Comparison of ENCODE assay signal across 17 cellular contexts in genomic region chr11:4064278-4064955, GRCh38. TPM values are rescaled to one million over a fixed set of nuclear protein-coding genes. Genes with fewer than 3 reads are reported as not detected.
DNase-seq lines count a peak whose midpoint lies in the region; ATAC-seq and TF ChIP-seq lines count a peak whose summit lies in the region.
"Had no signal": no experiment of that assay in that cellular context is flagged by ENCODE, and none has a peak within 500 bp of the region (broad histone marks: within the 10 kb centered on the region; RNA-seq: fewer than 3 reads in every experiment).

No MANE protein-coding gene starts in this region.

- H3K9me3 ChIP-seq in gastroesophageal sphincter, result no peaks in the 10 kb centered on the region
- H3K9me3 ChIP-seq: testis had no signal

- H3K27me3 ChIP-seq in gastroesophageal sphincter, result no peaks in the 10 kb centered on the region
- H3K27me3 ChIP-seq: testis had no signal

- H3K36me3 Mint-ChIP-seq in activated naive CD4-positive, alpha-beta T cell treated with anti-CD3 and anti-CD28 coated beads for 36 hours (ENCODE audit: low read depth), result peaks cover 14% of the 10 kb centered on the region
- peaks cover 20% of the 10 kb centered on the region for H3K36me3 Mint-ChIP-seq in stimulated activated effector memory CD8-positive, alpha-beta T cell treated with anti-CD3 and anti-CD28 coated beads, Interleukin-12 subunit alpha, Interleukin-12 subunit beta, amount 100 ng/mL, for 72 hours

- no peak for TF ChIP-seq EP300 in gastroesophageal sphincter (IDR thresholded peaks at IDR 0.05)

- H3K4me1 Mint-ChIP-seq in activated naive CD4-positive, alpha-beta T cell treated with anti-CD3 and anti-CD28 coated beads for 36 hours (ENCODE audit: low read depth), result peaks cover 59% of the 10 kb centered on the region
- peaks cover 53% of the 10 kb centered on the region for H3K4me1 Mint-ChIP-seq in stimulated activated effector memory CD8-positive, alpha-beta T cell treated with anti-CD3 and anti-CD28 coated beads, Interleukin-12 subunit alpha, Interleukin-12 subunit beta, amount 100 ng/mL, for 72 hours

- WGBS in gastroesophageal sphincter (ENCODE audit: low coverage in 1 of 2), 2 donors, result no CpG with 5 or more reads among the region's 1 CpG

- no peak for TF ChIP-seq CTCF in gastroesophageal sphincter (IDR thresholded peaks at IDR 0.05)

- no peak for DNase-seq in activated naive CD4-positive, alpha-beta T cell treated with anti-CD3 and anti-CD28 coated beads for 36 hours
- DNase-seq in activated naive CD4-positive, alpha-beta T cell treated with Interleukin-2 at 50 U/mL for 16 hours, result no peak
- DNase-seq in SK-MEL-5 (ENCODE audit: low read depth, low spot score) (peak; percentile 19), GM19240 (ENCODE audit: insufficient read length, low spot score) (no peak), Ammon's horn (ENCODE audit: low spot score) (no peak), NCI-H510A treated with DMSO at 0.1 percent for 48 hours (lab: John Stamatoyannopoulos, UW) (no peak)
- DNase-seq in stimulated activated effector memory CD8-positive, alpha-beta T cell treated with anti-CD3 and anti-CD28 coated beads, Interleukin-12 subunit alpha, Interleukin-12 subunit beta, amount 100 ng/mL, for 72 hours (ENCODE audit: low spot score in 2 of 2), result no peak
- DNase-seq: activated effector memory CD4-positive, alpha-beta T cell treated with anti-CD3 and anti-CD28 coated beads, Interleukin-2, amount 50 U/mL, for 16 hours; GF-D8; GOT3; islet precursor cell; NCI-H1417 treated with DMSO at 0.1 percent for 48 hours; NCI-H2227 treated with DMSO at 0.1 percent for 48 hours; nucleus accumbens; stimulated activated CD4-positive, alpha-beta T cell treated with anti-CD3 and anti-CD28 coated beads, Interleukin-2, amount 100 ng/mL, for 48 hours; testis had no signal

- TF ChIP-seq POLR2A in gastroesophageal sphincter (IDR thresholded peaks at IDR 0.05), result no peak

- CTCF ChIA-PET in activated naive CD4-positive, alpha-beta T cell treated with anti-CD3 and anti-CD28 coated beads for 36 hours (lab: Charles Lee), result interaction anchor here (0.7 to 13.5 kb wide), 8 partner anchors 9 to 255 kb away, joined by 3 to 573 read pairs (median 3); partner anchors contain the start of genes RHOG and STIM1

- intact Hi-C loops in activated naive CD4-positive, alpha-beta T cell treated with anti-CD3 and anti-CD28 coated beads for 36 hours (cut with micrococcal nuclease), result no loop called here

- no peak overlapping the region for H3K4me3 Mint-ChIP-seq in activated naive CD4-positive, alpha-beta T cell treated with anti-CD3 and anti-CD28 coated beads for 36 hours
- H3K4me3 Mint-ChIP-seq in stimulated activated effector memory CD8-positive, alpha-beta T cell treated with anti-CD3 and anti-CD28 coated beads, Interleukin-12 subunit alpha, Interleukin-12 subunit beta, amount 100 ng/mL, for 72 hours, result no peak overlapping the region

- in situ Hi-C loops in SK-MEL-5 (cut with HindIII; ENCODE audit: low pct_unique_long_range_greater_than_20kb, low sequenced_read_pairs), result loop anchor here (25.0 kb wide), 1 partner anchor 202 kb away; the partner anchor contains the start of gene STIM1

- no peak for ATAC-seq in gastroesophageal sphincter
- ATAC-seq in stimulated activated effector memory CD8-positive, alpha-beta T cell treated with anti-CD3 and anti-CD28 coated beads, Interleukin-12 subunit alpha, Interleukin-12 subunit beta, amount 100 ng/mL, for 72 hours, result peak; percentile 63

- peak overlapping the region; percentile 52 for H3K27ac Mint-ChIP-seq in activated naive CD4-positive, alpha-beta T cell treated with anti-CD3 and anti-CD28 coated beads for 36 hours
- peak overlapping the region; percentile 80 for H3K27ac Mint-ChIP-seq in stimulated activated effector memory CD8-positive, alpha-beta T cell treated with anti-CD3 and anti-CD28 coated beads, Interleukin-12 subunit alpha, Interleukin-12 subunit beta, amount 100 ng/mL, for 72 hours

- H3K27ac ChIP-seq in gastroesophageal sphincter, result peak overlapping the region; percentile 34 to 72 (median 58)
- H3K27ac ChIP-seq: testis had no signal

- peaks cover 0 to 23% of the 10 kb centered on the region in 2 donors for H3K36me3 ChIP-seq in gastroesophageal sphincter

- no peaks in the 10 kb centered on the region for H3K9me3 Mint-ChIP-seq in activated naive CD4-positive, alpha-beta T cell treated with anti-CD3 and anti-CD28 coated beads for 36 hours
- H3K9me3 Mint-ChIP-seq in stimulated activated effector memory CD8-positive, alpha-beta T cell treated with anti-CD3 and anti-CD28 coated beads, Interleukin-12 subunit alpha, Interleukin-12 subunit beta, amount 100 ng/mL, for 72 hours, result no peaks in the 10 kb centered on the region

- no peaks in the 10 kb centered on the region for H3K27me3 Mint-ChIP-seq in activated naive CD4-positive, alpha-beta T cell treated with anti-CD3 and anti-CD28 coated beads for 36 hours (ENCODE audit: low read depth)

- H3K4me1 ChIP-seq in gastroesophageal sphincter, result peaks cover 19 to 65% (median 22%) of the 10 kb centered on the region in 3 donors
- H3K4me1 ChIP-seq: testis had no signal

- H3K4me3 ChIP-seq in gastroesophageal sphincter, result no peak overlapping the region
- H3K4me3 ChIP-seq: testis had no signal

RNA-seq across cellular contexts. Expression of gene RRM1, which starts 30.2 kb away (rescaled TPM):
- total RNA-seq in activated naive CD4-positive, alpha-beta T cell treated with anti-CD3 and anti-CD28 coated beads for 36 hours, result 100 to 1,000 TPM; 296 to 311 TPM
- total RNA-seq in SK-MEL-5 (2014; rRNA removed; shearing (Covaris generic)), result 66.0 and 71.0 TPM in 2 replicates
- polyA plus RNA-seq in SK-MEL-5 (2015; cell fraction: cytosol; rRNA removed), result 53.6 and 65.7 TPM in 2 replicates
- polyA plus RNA-seq in SK-MEL-5 (2015; cell fraction: nucleus; rRNA removed), result 27.9 and 29.6 TPM in 2 replicates
- total RNA-seq in gastroesophageal sphincter, result 10 to 100 TPM; 33.1 to 67.4 (median 43.6) TPM
